In the genomic region with DNA sequence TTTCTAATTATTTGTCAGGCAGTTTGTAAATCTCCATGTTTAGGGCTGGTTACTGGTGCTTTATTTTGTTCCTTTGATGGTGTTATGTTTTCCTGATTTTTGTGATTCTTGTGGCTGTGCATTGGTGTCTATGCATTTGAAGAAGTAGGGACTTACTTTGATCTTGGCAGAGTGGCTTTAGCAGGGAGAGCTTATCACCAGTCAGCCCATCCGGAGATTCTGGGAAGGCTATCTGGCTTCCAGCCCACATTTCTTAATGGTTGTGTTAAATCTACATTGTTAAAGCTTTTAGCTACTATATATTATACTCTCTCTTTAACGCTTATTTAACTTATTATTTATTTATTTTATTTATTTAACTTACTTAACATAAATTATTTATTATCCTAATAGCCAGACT, we compare ENCODE assay signal across 1 cellular context.
TF ChIP-seq lines count a peak whose summit lies in the region.

No MANE protein-coding gene starts in this region.

TF ChIP-seq in HepG2, 621 proteins besides CTCF, POLR2A, EP300 and RAD21:
- TF ChIP-seq EHMT2 (IDR thresholded peaks at IDR 0.05; ENCODE audit: borderline replicate concordance, low read depth, low read length): no peak
- no peak for TF ChIP-seq RORA (CRISPR knock-in tag; IDR thresholded peaks at IDR 0.05)
- no peak for TF ChIP-seq ZNF160 (CRISPR knock-in tag; IDR thresholded peaks at IDR 0.05)
- no peak for TF ChIP-seq SIN3B (IDR thresholded peaks at IDR 0.05; ENCODE audit: low read length)
- TF ChIP-seq, protein P1, sequence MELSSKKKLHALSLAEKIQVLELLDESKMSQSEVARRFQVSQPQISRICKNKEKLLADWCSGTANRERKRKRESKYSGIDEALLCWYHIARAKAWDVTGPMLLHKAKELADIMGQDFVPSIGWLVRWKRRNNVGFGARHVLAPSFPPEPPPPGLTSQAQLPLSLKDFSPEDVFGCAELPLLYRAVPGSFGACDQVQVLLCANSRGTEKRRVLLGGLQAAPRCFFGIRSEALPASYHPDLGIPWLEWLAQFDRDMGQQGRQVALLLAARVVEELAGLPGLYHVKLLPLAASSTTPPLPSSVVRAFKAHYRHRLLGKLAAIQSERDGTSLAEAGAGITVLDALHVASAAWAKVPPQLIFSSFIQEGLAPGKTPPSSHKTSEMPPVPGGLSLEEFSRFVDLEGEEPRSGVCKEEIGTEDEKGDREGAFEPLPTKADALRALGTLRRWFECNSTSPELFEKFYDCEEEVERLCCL (CRISPR knock-in tag; IDR thresholded peaks at IDR 0.05; ENCODE audit: borderline replicate concordance): no peak
- TF ChIP-seq ZNF235 (CRISPR knock-in tag; IDR thresholded peaks at IDR 0.05; ENCODE audit: borderline replicate concordance): no peak
- no peak for TF ChIP-seq NCOA2 (CRISPR knock-in tag; IDR thresholded peaks at IDR 0.05)
- TF ChIP-seq ZFP37 (CRISPR knock-in tag; IDR thresholded peaks at IDR 0.05; ENCODE audit: borderline replicate concordance): no peak
- TF ChIP-seq, protein P2, sequence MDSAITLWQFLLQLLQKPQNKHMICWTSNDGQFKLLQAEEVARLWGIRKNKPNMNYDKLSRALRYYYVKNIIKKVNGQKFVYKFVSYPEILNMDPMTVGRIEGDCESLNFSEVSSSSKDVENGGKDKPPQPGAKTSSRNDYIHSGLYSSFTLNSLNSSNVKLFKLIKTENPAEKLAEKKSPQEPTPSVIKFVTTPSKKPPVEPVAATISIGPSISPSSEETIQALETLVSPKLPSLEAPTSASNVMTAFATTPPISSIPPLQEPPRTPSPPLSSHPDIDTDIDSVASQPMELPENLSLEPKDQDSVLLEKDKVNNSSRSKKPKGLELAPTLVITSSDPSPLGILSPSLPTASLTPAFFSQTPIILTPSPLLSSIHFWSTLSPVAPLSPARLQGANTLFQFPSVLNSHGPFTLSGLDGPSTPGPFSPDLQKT (CRISPR knock-in tag; IDR thresholded peaks at IDR 0.05; ENCODE audit: borderline replicate concordance): no peak
- TF ChIP-seq SP5 (CRISPR knock-in tag; IDR thresholded peaks at IDR 0.05; ENCODE audit: borderline replicate concordance, low read depth): no peak
- no peak for TF ChIP-seq XRCC5 (optimal IDR thresholded peaks at IDR 0.05; ENCODE audit: low read length)
- no peak for TF ChIP-seq ZNF572 (CRISPR knock-in tag; IDR thresholded peaks at IDR 0.05)
- no peak for TF ChIP-seq ZSCAN22 (CRISPR knock-in tag; IDR thresholded peaks at IDR 0.05)
- TF ChIP-seq ZNF460 (CRISPR knock-in tag; IDR thresholded peaks at IDR 0.05; ENCODE audit: borderline replicate concordance): no peak
- TF ChIP-seq ZBTB3 (CRISPR knock-in tag; IDR thresholded peaks at IDR 0.05; ENCODE audit: borderline replicate concordance, low read depth): no peak
- TF ChIP-seq ZNF3 (CRISPR knock-in tag; IDR thresholded peaks at IDR 0.05): no peak
- no peak for TF ChIP-seq HMGA1 (CRISPR knock-in tag; conservative IDR thresholded peaks at IDR 0.05)
TF ChIP-seq in HepG2: peak in this region for 0.
